ENCODE assay signal across 8 cellular contexts in genomic region chrX:119467842-119468185, GRCh38. TPM values are rescaled to one million over a fixed set of nuclear protein-coding genes. Genes with fewer than 3 reads are reported as not detected.
DNase-seq lines count a peak whose midpoint lies in the region; TF ChIP-seq lines count a peak whose summit lies in the region.

No MANE protein-coding gene starts in this region.

- no peak for TF ChIP-seq POLR2A in breast epithelium (IDR thresholded peaks at IDR 0.05)

- peak overlapping the region; percentile 27 to 49 for H3K9ac ChIP-seq in mucosa of rectum (ENCODE audit: low read depth in 1 of 2, low read length in 2 of 2)

- POLR2A ChIA-PET in A673 (lab: Charles Lee; ENCODE audit: low non-redundant PET) = interaction anchor here (0.7 kb wide), 1 partner anchor 38 kb away, joined by 4 read pairs; no protein-coding TSS in a partner anchor

- H3K27ac ChIP-seq in A673 (ENCODE audit: low read depth, low read length, poor library complexity, severe bottlenecking) (no peak overlapping the region), HL-60 (replicated peaks) (no peak overlapping the region), breast epithelium (peak overlapping the region; percentile 84 to 95), mucosa of rectum (ENCODE audit: low read depth in 2 of 2, low read length in 2 of 2) (peak overlapping the region; percentile 25 to 56)

- no TSS peak for BruUV-seq in A673 (replicated peaks; lab: Mats Ljungman, UMichigan)

- H3K27me3 ChIP-seq in A673 (replicated peaks; ENCODE audit: insufficient read depth, low read depth, low read length, poor library complexity) = no peaks in the 10 kb centered on the region
- no peaks in the 10 kb centered on the region for H3K27me3 ChIP-seq in HL-60 (ENCODE audit: insufficient read depth, poor library complexity, severe bottlenecking)
- H3K27me3 ChIP-seq in breast epithelium = peaks cover 0 to 5% of the 10 kb centered on the region in 2 donors
- H3K27me3 ChIP-seq in mucosa of rectum (ENCODE audit: control insufficient read depth in 2 of 2, insufficient read depth in 2 of 2, low read length in 2 of 2) = no peaks in the 10 kb centered on the region

- H3K36me3 ChIP-seq in A673 (ENCODE audit: insufficient read depth, low read length, poor library complexity, severe bottlenecking) (peaks cover 18% of the 10 kb centered on the region), breast epithelium (no peaks in the 10 kb centered on the region), mucosa of rectum (ENCODE audit: control insufficient read depth in 2 of 2, insufficient read depth in 2 of 2, low read length in 2 of 2) (peaks cover 13 to 15% of the 10 kb centered on the region in 2 donors)

- intact Hi-C loops in A673 (cut with micrococcal nuclease; ENCODE audit: unreplicated experiment) (no loop called here), breast epithelium (cut with DNase I; ENCODE audit: low total_unique reads) (loop anchor here (5.0 kb wide), 1 partner anchor 306 kb away; no protein-coding TSS in a partner anchor)

- in situ Hi-C loops in KBM-7 (cut with MboI; ENCODE audit: low pct_unique_long_range_greater_than_20kb, low sequenced_read_pairs) = no loop called here

- CTCF ChIA-PET in A673 (lab: Charles Lee) = no interaction called here

- no peaks in the 10 kb centered on the region for H3K9me3 ChIP-seq in A673 (ENCODE audit: low read depth, low read length, poor library complexity, severe bottlenecking)
- H3K9me3 ChIP-seq in breast epithelium = no peaks in the 10 kb centered on the region
- no peaks in the 10 kb centered on the region for H3K9me3 ChIP-seq in mucosa of rectum (ENCODE audit: control insufficient read depth in 2 of 2, low read length in 2 of 2)

- DNase-seq in A673 (ENCODE audit: low spot score) (no peak), HL-60 (ENCODE audit: low read depth in 1 of 2, low spot score in 1 of 2) (no peak), breast epithelium (ENCODE audit: low spot score in 2 of 2) (no peak), medulla oblongata (ENCODE audit: extremely low spot score) (no peak), DMS114 treated with DMSO at 0.1 percent for 48 hours (lab: John Stamatoyannopoulos, UW; ENCODE audit: unreplicated experiment) (no peak), GDM1 (lab: John Stamatoyannopoulos, UW) (no peak), KBM-7 (no peak)

- TF ChIP-seq CTCF in A673 (conservative IDR thresholded peaks at IDR 0.05; ENCODE audit: low read depth, low read length) (no peak), HL-60 (IDR thresholded peaks at IDR 0.05; ENCODE audit: insufficient read depth, low read length) (no peak), breast epithelium (IDR thresholded peaks at IDR 0.05) (no peak)

- H3K4me1 ChIP-seq in A673 (ENCODE audit: insufficient read depth, low read length, poor library complexity, severe bottlenecking) = no peaks in the 10 kb centered on the region
- H3K4me1 ChIP-seq in breast epithelium = no peaks in the 10 kb centered on the region
- peaks cover 5 to 6% of the 10 kb centered on the region in 2 donors for H3K4me1 ChIP-seq in mucosa of rectum (ENCODE audit: control insufficient read depth in 2 of 2, insufficient read depth in 2 of 2, low read length in 2 of 2)

- H3K4me3 ChIP-seq in A673 (ENCODE audit: low read depth, low read length, poor library complexity, severe bottlenecking) (peak overlapping the region; percentile 84), HL-60 (replicated peaks; ENCODE audit: insufficient read depth, low read length) (peak overlapping the region; percentile 23), breast epithelium (peak overlapping the region; percentile 73 to 79 (median 75)), mucosa of rectum (ENCODE audit: low read length in 2 of 2) (peak overlapping the region; percentile 58 to 72)

RNA-seq across cellular contexts. Expression of gene SLC25A5, which starts 0.4 kb away (rescaled TPM):
- total RNA-seq in A673 (2021) (360 and 368 TPM in 2 replicates), breast epithelium (100 to 1,000 TPM; 153 to 190 (median 164) TPM)

Comparison
In these comparisons a context has a peak if more than half of its experiments do, and no peak if none do; other contexts are left out.
1. H3K27ac ChIP-seq: peak in breast epithelium (2 of 2) and mucosa of rectum (2 of 2); none in A673 (single experiment) and HL-60 (single experiment).
2. H3K4me3 ChIP-seq: peak in every context shown above with its lines; median percentile 84 in A673; 75 in breast epithelium; 65 in mucosa of rectum; 23 in HL-60.